Comparison of ENCODE assay signal across 8 cellular contexts in the genomic region with DNA sequence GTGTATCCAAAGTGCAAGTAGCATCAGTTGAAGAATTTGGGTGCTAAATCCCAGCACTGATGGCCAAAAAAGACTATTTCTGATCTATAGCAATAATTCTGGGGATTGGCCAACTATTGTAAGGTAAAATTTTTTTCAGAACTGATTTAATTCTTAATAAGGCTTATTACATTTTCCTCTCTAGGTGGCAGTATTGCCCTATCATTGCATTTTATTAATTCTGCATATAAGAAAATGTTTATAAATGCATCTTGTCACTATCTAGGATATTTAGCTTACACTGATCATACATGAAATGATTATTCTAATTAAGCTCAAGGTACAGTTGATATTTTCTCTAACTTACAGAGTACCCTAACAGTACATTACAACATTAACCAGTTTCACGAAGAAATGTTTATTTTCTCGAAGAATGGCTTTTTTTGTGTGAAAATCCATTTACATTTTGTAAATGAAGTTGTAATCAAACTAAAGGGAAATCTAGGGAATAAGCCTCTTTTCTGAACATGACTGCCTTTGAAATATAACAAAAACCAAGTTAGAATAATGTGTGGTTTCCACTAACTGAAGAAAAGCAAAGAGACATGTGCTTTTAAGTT. TPM values are rescaled to one million over a fixed set of nuclear protein-coding genes. Genes with fewer than 3 reads are reported as not detected.
DNase-seq lines count a peak whose midpoint lies in the region; ATAC-seq and TF ChIP-seq lines count a peak whose summit lies in the region.

No MANE protein-coding gene starts in this region.

- no peak for ATAC-seq in HG02885 (IDR thresholded peaks at IDR 0.05; ENCODE audit: poor library complexity, unreplicated experiment)

- H3K4me3 Mint-ChIP-seq in nephron progenitor cell = no peak overlapping the region
- no peak overlapping the region for H3K4me3 Mint-ChIP-seq in activated naive CD8-positive, alpha-beta T cell treated with anti-CD3 and anti-CD28 coated beads for 36 hours

- peaks cover 21% of the 10 kb centered on the region for H3K9me3 Mint-ChIP-seq in nephron progenitor cell
- no peaks in the 10 kb centered on the region for H3K9me3 Mint-ChIP-seq in activated naive CD8-positive, alpha-beta T cell treated with anti-CD3 and anti-CD28 coated beads for 36 hours

- no peak overlapping the region for H3K27ac Mint-ChIP-seq in nephron progenitor cell
- no peak overlapping the region for H3K27ac Mint-ChIP-seq in activated naive CD8-positive, alpha-beta T cell treated with anti-CD3 and anti-CD28 coated beads for 36 hours

- peak; percentile 44 for DNase-seq in NOMO-1 treated with DMSO at 0.1 percent for 48 hours (lab: John Stamatoyannopoulos, UW; ENCODE audit: unreplicated experiment)
- DNase-seq in NOMO-1 treated with dmso at 0.1 percent for 144 hours (lab: John Stamatoyannopoulos, UW; ENCODE audit: unreplicated experiment) = no peak
- DNase-seq in NCI-H2171 treated with DMSO at 0.1 percent for 48 hours (lab: John Stamatoyannopoulos, UW) = peak; percentile 53
- peak; percentile 7 for DNase-seq in cerebellar cortex (ENCODE audit: low spot score)
- no peak for DNase-seq in nephron progenitor cell
- no peak for DNase-seq in activated CD4-positive, CD25-positive, alpha-beta regulatory T cell (lab: John Stamatoyannopoulos, UW)
- DNase-seq in activated naive CD8-positive, alpha-beta T cell treated with anti-CD3 and anti-CD28 coated beads for 36 hours = no peak

- peaks cover 14% of the 10 kb centered on the region for H3K4me1 Mint-ChIP-seq in nephron progenitor cell
- H3K4me1 Mint-ChIP-seq in activated naive CD8-positive, alpha-beta T cell treated with anti-CD3 and anti-CD28 coated beads for 36 hours = no peaks in the 10 kb centered on the region

- TF ChIP-seq CTCF in nephron progenitor cell (IDR thresholded peaks at IDR 0.05) = peak; percentile 52

- peaks cover 2% of the 10 kb centered on the region for H3K27me3 Mint-ChIP-seq in nephron progenitor cell (ENCODE audit: low read depth, poor library complexity)
- no peaks in the 10 kb centered on the region for H3K27me3 Mint-ChIP-seq in activated naive CD8-positive, alpha-beta T cell treated with anti-CD3 and anti-CD28 coated beads for 36 hours

- H3K36me3 Mint-ChIP-seq in nephron progenitor cell (ENCODE audit: low read depth) = peaks cover 17% of the 10 kb centered on the region
- peaks cover 6% of the 10 kb centered on the region for H3K36me3 Mint-ChIP-seq in activated naive CD8-positive, alpha-beta T cell treated with anti-CD3 and anti-CD28 coated beads for 36 hours

RNA-seq across cellular contexts. Expression of gene TTN, which starts 11.0 kb away (rescaled TPM):
- total RNA-seq in activated naive CD8-positive, alpha-beta T cell treated with anti-CD3 and anti-CD28 coated beads for 36 hours = 1 to 10 TPM; 1.8 to 2.2 TPM

Comparison
In these comparisons a context has a peak if more than half of its experiments do, and no peak if none do; other contexts are left out.
1. DNase-seq: peak in NOMO-1 treated with DMSO at 0.1 percent for 48 hours (single experiment), NCI-H2171 treated with DMSO at 0.1 percent for 48 hours (single experiment) and cerebellar cortex (single experiment); none in NOMO-1 treated with dmso at 0.1 percent for 144 hours (single experiment), nephron progenitor cell (single experiment), activated CD4-positive, CD25-positive, alpha-beta regulatory T cell (0 of 4) and activated naive CD8-positive, alpha-beta T cell treated with anti-CD3 and anti-CD28 coated beads for 36 hours (single experiment).